Comparison of ENCODE assay signal across 25 cellular contexts in the genomic region with DNA sequence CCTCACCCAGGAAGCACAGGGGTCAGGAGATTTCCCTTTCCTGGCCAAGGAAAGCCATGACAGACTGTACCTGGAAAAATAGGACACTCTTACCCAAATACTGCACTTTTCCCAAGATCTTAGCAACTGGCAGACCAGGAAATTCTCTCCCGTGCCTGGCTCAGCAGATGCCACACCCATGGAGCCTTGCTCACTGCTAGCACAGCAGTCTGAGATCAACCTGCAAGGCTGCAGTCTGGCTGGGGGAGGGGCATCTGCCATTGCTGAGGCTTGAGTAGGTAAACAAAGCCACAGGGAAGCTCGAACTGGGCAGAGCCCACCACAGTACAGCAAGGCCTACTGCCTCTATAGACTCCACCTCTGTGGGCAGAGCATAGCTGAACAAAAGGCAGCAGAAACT.
"Had no signal": no experiment of that assay in that cellular context is flagged by ENCODE, and none has a peak within 500 bp of the region (broad histone marks: within the 10 kb centered on the region; RNA-seq: fewer than 3 reads in every experiment).

No MANE protein-coding gene starts in this region.

- DNase-seq: heart right ventricle; islet precursor cell; mesendoderm; naive thymus-derived CD8-positive, alpha-beta T cell; nucleus accumbens; pancreas; posterior cingulate gyrus; retina; stimulated activated CD4-positive, alpha-beta T cell treated with anti-CD3 and anti-CD28 coated beads, Interleukin-12 subunit alpha, Interleukin-12 subunit beta, amount 100 ng/mL, for 4 hours; stimulated activated CD4-positive, alpha-beta T cell treated with anti-CD3 and anti-CD28 coated beads, Interleukin-15, amount 100 ng/mL, for 24 hours; stimulated activated CD4-positive, alpha-beta T cell treated with anti-CD3 and anti-CD28 coated beads, Interleukin-2, amount 100 ng/mL, for 24 hours; stimulated activated CD4-positive, alpha-beta T cell treated with anti-CD3 and anti-CD28 coated beads, Interleukin-4, amount 100 ng/mL, for 1 hour; stimulated activated naive B cell treated with anti-CD40 and anti-IgM and Interleukin-4, amounts not matched to agents 10 μg/mL and 1 μg/mL and 100 μg/mL, for 72 hours; stimulated activated naive CD8-positive, alpha-beta T cell treated with anti-CD3 and anti-CD28 coated beads, Interleukin-15, Interleukin-2, amounts not matched to agents 100 U/mL and 50 U/mL, for 24 hours; tibial artery; uterus had no signal

- H3K36me3 ChIP-seq: heart right ventricle, pancreas, prostate gland, suprapubic skin, thoracic aorta, tibial artery, uterus had no signal

- H3K27me3 ChIP-seq: heart right ventricle, hepatocyte, pancreas, suprapubic skin, tibial artery, uterus had no signal

- ATAC-seq: heart right ventricle; left lobe of liver; naive thymus-derived CD8-positive, alpha-beta T cell; pancreas; right cardiac atrium; sciatic nerve; stimulated activated naive B cell treated with anti-CD40 and anti-IgM and Interleukin-4, amounts not matched to agents 10 μg/mL and 1 μg/mL and 100 μg/mL, for 72 hours; stimulated activated naive CD8-positive, alpha-beta T cell treated with anti-CD3 and anti-CD28 coated beads, Interleukin-15, Interleukin-2, amounts not matched to agents 100 U/mL and 50 U/mL, for 24 hours had no signal

- H3K27ac ChIP-seq: heart right ventricle, hepatocyte, pancreas, prostate gland, skin epidermis, suprapubic skin, thoracic aorta, tibial artery, uterus had no signal

- H3K4me1 ChIP-seq: heart right ventricle, pancreas, prostate gland, suprapubic skin, tibial artery, uterus had no signal

- H3K4me3 ChIP-seq: heart right ventricle, hepatocyte, lung, pancreas, prostate gland, skin epidermis, suprapubic skin, thoracic aorta, tibial artery, uterus had no signal

- H3K9me3 ChIP-seq: pancreas, prostate gland, suprapubic skin, thoracic aorta, tibial artery, uterus had no signal
